In genomic region chr15:88479169-88479568, GRCh38 we compare ENCODE assay signal across 19 cellular contexts. TPM values are rescaled to one million over a fixed set of nuclear protein-coding genes. Genes with fewer than 3 reads are reported as not detected.
DNase-seq lines count a peak whose midpoint lies in the region; ATAC-seq and FAIRE-seq lines count a peak whose summit lies in the region.
"Had no signal": no experiment of that assay in that cellular context is flagged by ENCODE, and none has a peak within 500 bp of the region (broad histone marks: within the 10 kb centered on the region; RNA-seq: fewer than 3 reads in every experiment).

No MANE protein-coding gene starts in this region.

- DNase-seq in DMS114 treated with DMSO at 0.1 percent for 48 hours (lab: John Stamatoyannopoulos, UW; ENCODE audit: unreplicated experiment) = peak; percentile 33
- DNase-seq in HT-29 (ENCODE audit: low spot score) = peak; percentile 17
- peak; percentile 28 for DNase-seq in SK-MEL-5 (ENCODE audit: low read depth, low spot score)
- DNase-seq in islet precursor cell = peak; percentile 55
- no peak for DNase-seq in DMS153 (lab: John Stamatoyannopoulos, UW)
- no peak for DNase-seq in urothelium cell line (ENCODE audit: low spot score)
- DNase-seq in OCI-M2 (lab: John Stamatoyannopoulos, UW; ENCODE audit: unreplicated experiment) = no peak
- DNase-seq: DMS 273 treated with DMSO at 0.1 percent for 48 hours, KBM-7, NCI-H1048, NCI-H146, NCI-H2081 treated with DMSO at 0.1 percent for 48 hours, NCI-H2227 treated with DMSO at 0.1 percent for 48 hours, NCI-H526, RPMI8226, T-cell had no signal

- no peak for ATAC-seq in HG02588 (IDR thresholded peaks at IDR 0.05; ENCODE audit: unreplicated experiment)
- ATAC-seq: T-cell had no signal

- in situ Hi-C loops in SK-MEL-5 (cut with HindIII; ENCODE audit: low pct_unique_long_range_greater_than_20kb, low sequenced_read_pairs) = no loop called here

- FAIRE-seq in urothelium cell line (lab: Jason Lieb, UNC) = no peak
- FAIRE-seq: H54, HTR-8/SVneo had no signal

RNA-seq across cellular contexts. Expression of gene MRPS11, which starts 11.7 kb away (rescaled TPM):
- total RNA-seq in HT-29 (2014; rRNA removed; shearing (Covaris generic)) = 92.3 and 122 TPM in 2 replicates
- total RNA-seq in SK-MEL-5 (2014; rRNA removed; shearing (Covaris generic)) = 92.6 and 92.9 TPM in 2 replicates
- polyA plus RNA-seq in SK-MEL-5 (2015; cell fraction: cytosol; rRNA removed) = 52.9 and 70.9 TPM in 2 replicates
- polyA plus RNA-seq in SK-MEL-5 (2015; cell fraction: nucleus; rRNA removed) = 37.8 and 41.8 TPM in 2 replicates

RNA-seq across cellular contexts. Expression of gene MRPL46, which starts 12.0 kb away (rescaled TPM):
- 33.7 and 47.3 TPM in 2 replicates for total RNA-seq in HT-29 (2014; rRNA removed; shearing (Covaris generic))
- total RNA-seq in SK-MEL-5 (2014; rRNA removed; shearing (Covaris generic)) = 39.7 and 45.8 TPM in 2 replicates
- 27.3 and 38.8 TPM in 2 replicates for polyA plus RNA-seq in SK-MEL-5 (2015; cell fraction: cytosol; rRNA removed)
- 22.2 and 33.4 TPM in 2 replicates for polyA plus RNA-seq in SK-MEL-5 (2015; cell fraction: nucleus; rRNA removed)

Comparison
In these comparisons a context has a peak if more than half of its experiments do, and no peak if none do; other contexts are left out.
1. DNase-seq: peak in DMS114 treated with DMSO at 0.1 percent for 48 hours (single experiment), HT-29 (single experiment), SK-MEL-5 (single experiment) and islet precursor cell (single experiment); none in DMS153 (single experiment), urothelium cell line (single experiment) and OCI-M2 (single experiment).